ENCODE assay signal across 36 cellular contexts in genomic region chr11:103867481-103867880, GRCh38.
"Had no signal": no experiment of that assay in that cellular context is flagged by ENCODE, and none has a peak within 500 bp of the region (broad histone marks: within the 10 kb centered on the region; RNA-seq: fewer than 3 reads in every experiment).

No MANE protein-coding gene starts in this region.

- H3K4me3 ChIP-seq: adrenal gland, body of pancreas, breast epithelium, cardiac muscle cell had no signal

- H3K36me3 ChIP-seq: adrenal gland, brain microvascular endothelial cell, breast epithelium, cardiac muscle cell had no signal

- FAIRE-seq: astrocyte, TTC549 had no signal

- ATAC-seq: activated CD8-positive, alpha-beta T cell treated with anti-CD3 and anti-CD28 coated beads for 36 hours; activated naive CD4-positive, alpha-beta T cell treated with anti-CD3 and anti-CD28 coated beads, Interleukin-2, amount 50 U/mL, for 72 hours; activated T-cell treated with anti-CD3 and anti-CD28 coated beads, Interleukin-2, amount 50 U/mL, for 4 hours; activated T-cell treated with anti-CD3 and anti-CD28 coated beads, Interleukin-2, amount 50 U/mL, for 72 hours; activated T-helper 17 cell treated with anti-CD3 and anti-CD28 coated beads, Interleukin-2, amount 50 U/mL, for 72 hours; body of pancreas had no signal

- H3K27me3 ChIP-seq: adrenal gland, body of pancreas, brain microvascular endothelial cell, breast epithelium, cardiac muscle cell had no signal

- H3K27ac ChIP-seq: adrenal gland, body of pancreas, brain microvascular endothelial cell, breast epithelium, cardiac muscle cell, VCaP had no signal

- H3K4me1 ChIP-seq: adrenal gland, body of pancreas, breast epithelium had no signal

- DNase-seq: activated B cell treated with CpG ODN at 0.5 μM for 24 hours; activated CD4-positive, alpha-beta memory T cell treated with anti-CD3 and anti-CD28 coated beads for 36 hours; activated CD4-positive, alpha-beta T cell treated with anti-CD3 and anti-CD28 coated beads for 4 hours; activated CD4-positive, alpha-beta T cell treated with anti-CD3 and anti-CD28 coated beads, Interleukin-2, amount 10 ng/mL, durations not matched to agents 24 days and 14 days; activated CD4-positive, alpha-beta T cell treated with anti-CD3 and anti-CD28 coated beads, Interleukin-2, amount 50 U/mL, for 1 hour; activated CD4-positive, alpha-beta T cell treated with anti-CD3 and anti-CD28 coated beads, Interleukin-2, amount 50 U/mL, for 4 hours; activated CD4-positive, CD25-positive, alpha-beta regulatory T cell treated with anti-CD3 and anti-CD28 coated beads, Interleukin-2, amount 50 U/mL, for 72 hours; activated CD8-positive, alpha-beta memory T cell treated with anti-CD3 and anti-CD28 coated beads, Interleukin-2, amount 50 U/mL, for 4 hours; activated CD8-positive, alpha-beta T cell treated with anti-CD3 and anti-CD28 coated beads for 36 hours; activated effector memory CD4-positive, alpha-beta T cell treated with anti-CD3 and anti-CD28 coated beads, Interleukin-2, amount 50 U/mL, for 16 hours; activated gamma-delta T cell treated with Interleukin-2 at 50 U/mL for 16 hours; activated naive CD4-positive, alpha-beta T cell; activated naive CD4-positive, alpha-beta T cell treated with anti-CD3 and anti-CD28 coated beads for 36 hours; activated naive CD4-positive, alpha-beta T cell treated with anti-CD3 and anti-CD28 coated beads, Interleukin-2, amount 50 U/mL, for 16 hours; activated naive CD8-positive, alpha-beta T cell treated with anti-CD3 and anti-CD28 coated beads for 36 hours; activated T-cell treated with anti-CD3 and anti-CD28 coated beads for 4 hours; activated T-cell treated with anti-CD3 and anti-CD28 coated beads, Interleukin-2, amount 50 U/mL, for 1 hour; activated T-cell treated with anti-CD3 and anti-CD28 coated beads, Interleukin-2, amount 50 U/mL, for 4 hours; activated T-cell treated with anti-CD3 and anti-CD28 coated beads, Interleukin-2, amount 50 U/mL, for 72 hours; adrenal gland; amniotic stem cell; aorta; body of pancreas; brain microvascular endothelial cell; caudate nucleus; cerebellar nuclear complex; T-helper 1 cell; T-helper 2 cell; T-helper 9 cell had no signal
